In genomic region chr19:29429581-29429980, GRCh38 we compare ENCODE assay signal across 7 cellular contexts.
"Had no signal": no experiment of that assay in that cellular context is flagged by ENCODE, and none has a peak within 500 bp of the region (broad histone marks: within the 10 kb centered on the region; RNA-seq: fewer than 3 reads in every experiment).

No MANE protein-coding gene starts in this region.

- FAIRE-seq: H1, H54, HTR-8/SVneo had no signal

- ATAC-seq: GM23338 had no signal

- H2AFZ ChIP-seq: GM23338 had no signal

- DNase-seq: H9, HCEC 1CT, IMR-90 had no signal

- H3K4me2 ChIP-seq: GM23338 had no signal

- H3K4me3 ChIP-seq: GM23338 had no signal
